ENCODE assay signal across 9 cellular contexts in the genomic region with DNA sequence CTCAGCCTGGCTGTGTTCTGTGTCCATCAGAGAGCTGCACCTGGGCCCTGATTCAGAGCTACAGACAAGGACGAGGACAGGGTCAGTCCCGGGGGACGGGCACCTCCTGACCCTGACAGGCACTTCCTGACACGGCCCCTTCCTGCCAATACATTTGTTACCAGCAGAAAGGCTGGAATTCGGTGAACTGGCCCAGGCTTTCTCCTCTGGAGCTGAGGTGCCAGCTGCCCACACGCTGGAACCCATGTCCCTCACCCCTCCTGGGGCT.
"Had no signal": no experiment of that assay in that cellular context is flagged by ENCODE, and none has a peak within 500 bp of the region (broad histone marks: within the 10 kb centered on the region; RNA-seq: fewer than 3 reads in every experiment).

No MANE protein-coding gene starts in this region.

- DNase-seq: GM23248, GOT3, H7, HFFc6, KBM-7 had no signal

- H3K36me3 ChIP-seq: HAP-1 had no signal

- H3K4me2 ChIP-seq: KMS-11 had no signal

- H3K27ac ChIP-seq: GM23248, HL-60, KMS-11 had no signal

- H3K9me3 ChIP-seq: HAP-1 had no signal

- ATAC-seq: HCT116 had no signal

- H3K4me3 ChIP-seq: GM23248, HAP-1 had no signal

- H3K9ac ChIP-seq: GM23248, KMS-11 had no signal

- H2AFZ ChIP-seq: GM23248 had no signal

- H3K4me1 ChIP-seq: HAP-1 had no signal
